In genomic region chr6:166244353-166245045, GRCh38 we compare ENCODE assay signal across 8 cellular contexts.
DNase-seq lines count a peak whose midpoint lies in the region; ATAC-seq and TF ChIP-seq lines count a peak whose summit lies in the region.

No MANE protein-coding gene starts in this region.

- H3K4me2 ChIP-seq in SK-N-SH = 0 out of 2 replicates have a peak overlapping the region, but pooled peaks have one; percentile 26

- H3K9me3 ChIP-seq in SK-N-SH = no peaks in the 10 kb centered on the region
- no peaks in the 10 kb centered on the region for H3K9me3 ChIP-seq in right atrium auricular region

- no peak overlapping the region for H3K9ac ChIP-seq in SK-N-SH

- WGBS in SK-N-SH (ENCODE audit: low lambda C conversion rate) = 7% methylated on average over 11 of the region's 11 CpGs

- H4K20me1 ChIP-seq in SK-N-SH (ENCODE audit: insufficient read depth) = no peaks in the 10 kb centered on the region

- POLR2A ChIA-PET in SK-N-SH (lab: Yijun Ruan, JAX) = no interaction called here

- TF ChIP-seq CTCF in SK-N-SH (IDR thresholded peaks at IDR 0.05) (no peak), right atrium auricular region (IDR thresholded peaks at IDR 0.05) (no peak)

- no peaks in the 10 kb centered on the region for H3K79me2 ChIP-seq in SK-N-SH (ENCODE audit: insufficient read depth)

- TF ChIP-seq RAD21 in SK-N-SH (IDR thresholded peaks at IDR 0.05; ENCODE audit: low read length) = no peak

- no peak overlapping the region for H2AFZ ChIP-seq in SK-N-SH (ENCODE audit: low read depth)

- H3K4me3 ChIP-seq in SK-N-SH (ENCODE audit: low read depth in 2 of 2, low read length in 1 of 2) (peak overlapping the region in 1 of 2 experiments; percentile 43; a peak in 2 of 4 replicates), right atrium auricular region (no peak overlapping the region)

- H3K9me2 ChIP-seq in SK-N-SH = no peaks in the 10 kb centered on the region

- H3K27ac ChIP-seq in SK-N-SH (ENCODE audit: low read depth in 2 of 2, low read length in 1 of 2) (no peak overlapping the region), right atrium auricular region (no peak overlapping the region)

- H3K36me3 ChIP-seq in SK-N-SH (replicated peaks in 1 of 2; ENCODE audit: control insufficient read depth in 1 of 2, insufficient read depth in 2 of 2, low read length in 1 of 2) = no peaks in the 10 kb centered on the region
- H3K36me3 ChIP-seq in right atrium auricular region = no peaks in the 10 kb centered on the region

- CTCF ChIA-PET in SK-N-SH (lab: Yijun Ruan, JAX) = interaction anchor here (1.1 kb wide), 1 partner anchor 9 kb away, joined by 3 read pairs; no protein-coding TSS in a partner anchor

- DNase-seq in SK-N-SH = no peak
- DNase-seq in stimulated activated CD4-positive, alpha-beta T cell treated with anti-CD3 and anti-CD28 coated beads, Interleukin-2, amount 100 ng/mL, for 24 hours = peak; percentile 46
- no peak for DNase-seq in right atrium auricular region (ENCODE audit: low spot score)
- no peak for DNase-seq in NCI-H2227 treated with DMSO at 0.1 percent for 48 hours (lab: John Stamatoyannopoulos, UW)
- DNase-seq in NCI-H1417 treated with DMSO at 0.1 percent for 48 hours (lab: John Stamatoyannopoulos, UW) = no peak
- no peak for DNase-seq in iPS-NIHi7 (ENCODE audit: extremely low spot score)

- H3K27me3 ChIP-seq in SK-N-SH (ENCODE audit: insufficient read depth) = peaks cover 76% of the 10 kb centered on the region
- no peaks in the 10 kb centered on the region for H3K27me3 ChIP-seq in right atrium auricular region

- H3K4me1 ChIP-seq in SK-N-SH (ENCODE audit: control insufficient read depth in 1 of 2, insufficient read depth in 2 of 2, low read depth in 1 of 2, low read length in 1 of 2) (no peaks in the 10 kb centered on the region), right atrium auricular region (no peaks in the 10 kb centered on the region)

- H3F3A ChIP-seq in SK-N-SH (replicated peaks; ENCODE audit: insufficient read depth) = no peaks in the 10 kb centered on the region

- TF ChIP-seq EP300 in SK-N-SH (IDR thresholded peaks at IDR 0.05; ENCODE audit: borderline replicate concordance in 1 of 2, low read depth in 1 of 2, low read length in 1 of 2) = no peak

- ATAC-seq in GM19025 (IDR thresholded peaks at IDR 0.05; ENCODE audit: low read depth, unreplicated experiment) (peak; percentile 93), HG02623 (IDR thresholded peaks at IDR 0.05; ENCODE audit: unreplicated experiment) (peak; percentile 77)

TF ChIP-seq in SK-N-SH, 30 proteins besides CTCF, POLR2A, EP300 and RAD21:
- TF ChIP-seq POLR2AphosphoS5 (IDR thresholded peaks at IDR 0.05; ENCODE audit: low read depth, low read length) = no peak
- TF ChIP-seq CHD2 (IDR thresholded peaks at IDR 0.05; ENCODE audit: low read length, partially characterized antibody) = no peak
- no peak for TF ChIP-seq NFIC (IDR thresholded peaks at IDR 0.05; ENCODE audit: borderline replicate concordance)
- TF ChIP-seq TCF12 (IDR thresholded peaks at IDR 0.05) = no peak
- TF ChIP-seq RFX5 (IDR thresholded peaks at IDR 0.05; ENCODE audit: low read length) = no peak
- no peak for TF ChIP-seq NRF1 (IDR thresholded peaks at IDR 0.05; ENCODE audit: low read depth, low read length)
- no peak for TF ChIP-seq TAF1 (IDR thresholded peaks at IDR 0.05; ENCODE audit: borderline replicate concordance, low read depth, low read length)
- no peak for TF ChIP-seq JUND (IDR thresholded peaks at IDR 0.05)

Comparison
In these comparisons a context has a peak if more than half of its experiments do, and no peak if none do; other contexts are left out.
1. DNase-seq: peak in stimulated activated CD4-positive, alpha-beta T cell treated with anti-CD3 and anti-CD28 coated beads, Interleukin-2, amount 100 ng/mL, for 24 hours (2 of 2); none in SK-N-SH (single experiment), right atrium auricular region (single experiment), NCI-H2227 treated with DMSO at 0.1 percent for 48 hours (single experiment), NCI-H1417 treated with DMSO at 0.1 percent for 48 hours (single experiment) and iPS-NIHi7 (single experiment).